In genomic region chr10:22825841-22826240, GRCh38 we compare ENCODE assay signal across 15 cellular contexts.
A peak's percentile ranks its signal among the peaks of the same experiment; 100 is the strongest.
DNase-seq lines count a peak whose midpoint lies in the region; ATAC-seq and TF ChIP-seq lines count a peak whose summit lies in the region.
"Had no signal": no experiment of that assay in that cellular context is flagged by ENCODE, and none has a peak within 500 bp of the region (broad histone marks: within the 10 kb centered on the region; RNA-seq: fewer than 3 reads in every experiment).

No MANE protein-coding gene starts in this region.

- H3K36me3 ChIP-seq in GM23338 (ENCODE audit: insufficient read depth), result no peaks in the 10 kb centered on the region
- no peaks in the 10 kb centered on the region for H3K36me3 ChIP-seq in transverse colon
- no peaks in the 10 kb centered on the region for H3K36me3 ChIP-seq in thyroid gland
- H3K36me3 ChIP-seq: colonic mucosa, heart right ventricle, thoracic aorta had no signal

- in situ Hi-C loops in transverse colon (cut with MboI; ENCODE audit: low pct_ligation_motif_present in 1 of 4, low pct_unique_long_range_greater_than_20kb in 1 of 4, low sequenced_read_pairs in 3 of 4), result no loop called here

- peaks cover 6% of the 10 kb centered on the region; the same call in 2 of the 3 replicates for H3K9me3 Mint-ChIP-seq in GM23338
- H3K9me3 Mint-ChIP-seq: activated CD4-positive, alpha-beta memory T cell treated with anti-CD3 and anti-CD28 coated beads, Interleukin-2, amount 10 ng/mL, durations not matched to agents 7 days and 5 days; activated T-helper 2 cell treated with anti-CD3 and anti-CD28 coated beads, Interferon-gamma antibody, Interleukin-2, Interleukin-4, amounts not matched to agents 10 μg/mL and 5 μg/mL and 100 μg/mL, durations not matched to agents 14 hours and 24 hours and 36 hours; CD4-positive, alpha-beta T cell had no signal

- ATAC-seq in GM23338, result peak; percentile 69
- ATAC-seq in left ventricle myocardium superior, result peak; percentile 47

- H3K4me3 Mint-ChIP-seq in GM23338, result no peak overlapping the region
- H3K4me3 Mint-ChIP-seq: activated CD4-positive, alpha-beta memory T cell treated with anti-CD3 and anti-CD28 coated beads, Interleukin-2, amount 10 ng/mL, durations not matched to agents 7 days and 5 days; CD4-positive, alpha-beta T cell; naive B cell had no signal

- no peak overlapping the region for H3K27ac ChIP-seq in GM23338 (ENCODE audit: low read depth)
- H3K27ac ChIP-seq in transverse colon, result no peak overlapping the region
- H3K27ac ChIP-seq in thyroid gland, result no peak overlapping the region
- H3K27ac ChIP-seq: colonic mucosa, heart right ventricle, thoracic aorta had no signal

- no peak for TF ChIP-seq EP300 in transverse colon (IDR thresholded peaks at IDR 0.05; ENCODE audit: low read depth)

- H3K4me3 ChIP-seq in GM23338, result no peak overlapping the region
- no peak overlapping the region for H3K4me3 ChIP-seq in transverse colon
- H3K4me3 ChIP-seq in thyroid gland (replicated peaks in 1 of 3), result no peak overlapping the region
- H3K4me3 ChIP-seq: colonic mucosa, heart right ventricle, thoracic aorta had no signal

- H4K20me1 ChIP-seq in GM23338 (replicated peaks; ENCODE audit: insufficient read depth), result no peaks in the 10 kb centered on the region

- no peaks in the 10 kb centered on the region for H3K27me3 Mint-ChIP-seq in GM23338 (ENCODE audit: insufficient read depth, low read depth, poor library complexity)

- H3F3A ChIP-seq in GM23338 (replicated peaks; ENCODE audit: low read depth), result no peaks in the 10 kb centered on the region

- TF ChIP-seq POLR2A in transverse colon (IDR thresholded peaks at IDR 0.05) (no peak), thyroid gland (IDR thresholded peaks at IDR 0.05) (no peak)

- H3K27me3 ChIP-seq in GM23338 (ENCODE audit: insufficient read depth), result no peaks in the 10 kb centered on the region
- H3K27me3 ChIP-seq in transverse colon, result no peaks in the 10 kb centered on the region
- no peaks in the 10 kb centered on the region for H3K27me3 ChIP-seq in thyroid gland
- H3K27me3 ChIP-seq: colonic mucosa, heart right ventricle had no signal

- H2AFZ ChIP-seq in GM23338, result peak overlapping the region; percentile 80

- H3K9me3 ChIP-seq in transverse colon (no peaks in the 10 kb centered on the region), thyroid gland (no peaks in the 10 kb centered on the region)
- H3K9me3 ChIP-seq: colonic mucosa, heart right ventricle, thoracic aorta had no signal

- peak; percentile 45 for DNase-seq in GM23338 (ENCODE audit: low spot score)
- DNase-seq in NCI-H69 (lab: John Stamatoyannopoulos, UW), result peak; percentile 26
- peak; percentile 51 for DNase-seq in left ventricle myocardium superior
- peak; percentile 18 for DNase-seq in transverse colon
- no peak for DNase-seq in activated naive CD4-positive, alpha-beta T cell treated with Interleukin-2 at 50 U/mL for 16 hours
- no peak for DNase-seq in GOT3 (lab: John Stamatoyannopoulos, UW)
- no peak for DNase-seq in thyroid gland
- DNase-seq: activated CD4-positive, alpha-beta memory T cell treated with anti-CD3 and anti-CD28 coated beads, Interleukin-2, amount 10 ng/mL, durations not matched to agents 7 days and 5 days; CD4-positive, alpha-beta T cell; colonic mucosa; heart right ventricle; naive B cell; NCI-H748 treated with DMSO at 0.1 percent for 48 hours had no signal

- intact Hi-C loops in left ventricle myocardium superior (cut with micrococcal nuclease) (no loop called here), transverse colon (cut with DNase I; ENCODE audit: low total_unique reads) (no loop called here), thyroid gland (cut with DNase I) (no loop called here)

- no peaks in the 10 kb centered on the region for H3K36me3 Mint-ChIP-seq in GM23338 (ENCODE audit: low read depth)
- H3K36me3 Mint-ChIP-seq: naive B cell had no signal

- no peaks in the 10 kb centered on the region for H3K4me1 Mint-ChIP-seq in GM23338
- H3K4me1 Mint-ChIP-seq: activated CD4-positive, alpha-beta memory T cell treated with anti-CD3 and anti-CD28 coated beads, Interleukin-2, amount 10 ng/mL, durations not matched to agents 7 days and 5 days; naive B cell had no signal

- TF ChIP-seq CTCF in GM23338 (conservative IDR thresholded peaks at IDR 0.05; ENCODE audit: low read depth in 2 of 2) (no peak), transverse colon (IDR thresholded peaks at IDR 0.05) (no peak), thyroid gland (IDR thresholded peaks at IDR 0.05) (no peak)

- no peaks in the 10 kb centered on the region for H3K9me2 ChIP-seq in GM23338 (ENCODE audit: insufficient read depth)

- no peak overlapping the region for H3K4me2 ChIP-seq in GM23338

- H3K4me1 ChIP-seq in GM23338 (ENCODE audit: insufficient read depth) (no peaks in the 10 kb centered on the region; the same call in 1 of the 2 replicates), transverse colon (no peaks in the 10 kb centered on the region), thyroid gland (no peaks in the 10 kb centered on the region)
- H3K4me1 ChIP-seq: colonic mucosa had no signal

- H3K79me2 ChIP-seq in GM23338 (replicated peaks; ENCODE audit: insufficient read depth), result no peaks in the 10 kb centered on the region

- 71 to 75% methylated on average over 3 to 6 of the region's 6 CpGs for WGBS in transverse colon (ENCODE audit: low coverage in 1 of 2), 2 donors
- 79 to 80% methylated on average over 6 of the region's 6 CpGs for WGBS in thyroid gland, 2 donors

- no peak overlapping the region for H3K27ac Mint-ChIP-seq in GM23338
- H3K27ac Mint-ChIP-seq: activated CD4-positive, alpha-beta memory T cell treated with anti-CD3 and anti-CD28 coated beads, Interleukin-2, amount 10 ng/mL, durations not matched to agents 7 days and 5 days; activated T-helper 2 cell treated with anti-CD3 and anti-CD28 coated beads, Interferon-gamma antibody, Interleukin-2, Interleukin-4, amounts not matched to agents 10 μg/mL and 5 μg/mL and 100 μg/mL, durations not matched to agents 14 hours and 24 hours and 36 hours; CD4-positive, alpha-beta T cell; naive B cell had no signal

TF ChIP-seq in GM23338, 12 proteins besides CTCF, POLR2A, EP300 and RAD21:
- no peak for TF ChIP-seq STAT1 (IDR thresholded peaks at IDR 0.05; ENCODE audit: unreplicated experiment)

Comparison
In these comparisons a context has a peak if more than half of its experiments do, and no peak if none do; other contexts are left out.
1. DNase-seq: peak in GM23338 (single experiment), NCI-H69 (single experiment), left ventricle myocardium superior (single experiment) and transverse colon (single experiment); none in activated naive CD4-positive, alpha-beta T cell treated with Interleukin-2 at 50 U/mL for 16 hours (single experiment), GOT3 (single experiment) and thyroid gland (0 of 2).